11 cellular contexts compared by ENCODE assay signal in the genomic region with DNA sequence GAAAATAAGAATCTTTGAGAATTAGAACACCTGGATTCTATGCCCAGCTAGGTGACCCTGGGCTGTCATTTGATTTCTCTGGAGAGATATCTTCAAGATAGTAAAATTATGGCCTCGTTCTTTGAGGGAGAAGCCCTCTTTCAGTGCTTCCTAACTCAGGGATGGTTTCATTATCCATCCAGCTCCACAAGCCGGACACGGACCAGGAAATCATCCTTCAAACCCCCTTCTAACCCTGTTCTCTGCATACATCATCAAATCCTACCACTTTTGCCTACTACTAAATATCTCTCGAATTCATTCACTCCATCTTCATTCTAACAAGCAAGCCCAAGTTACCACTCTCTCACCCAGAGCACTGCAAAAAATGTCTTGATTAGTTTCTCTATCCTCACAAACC. TPM values are rescaled to one million over a fixed set of nuclear protein-coding genes. Genes with fewer than 3 reads are reported as not detected.
DNase-seq lines count a peak whose midpoint lies in the region; ATAC-seq and TF ChIP-seq lines count a peak whose summit lies in the region.
"Had no signal": no experiment of that assay in that cellular context is flagged by ENCODE, and none has a peak within 500 bp of the region (broad histone marks: within the 10 kb centered on the region; RNA-seq: fewer than 3 reads in every experiment).

No MANE protein-coding gene starts in this region.

- H3K27me3 ChIP-seq in PC-3 (ENCODE audit: low read length) (no peaks in the 10 kb centered on the region), ectodermal cell (ENCODE audit: control insufficient read depth, insufficient read depth, low read length, poor library complexity, severe bottlenecking) (no peaks in the 10 kb centered on the region), psoas muscle (ENCODE audit: insufficient read depth in 3 of 3, low read length in 2 of 3) (no peaks in the 10 kb centered on the region)

- ATAC-seq in PC-3 (no peak), psoas muscle (no peak)

- H3K27ac ChIP-seq in PC-3 (ENCODE audit: low read length) (peak overlapping the region; percentile 93), ectodermal cell (ENCODE audit: insufficient read depth, low read depth, low read length, poor library complexity, severe bottlenecking) (peak overlapping the region; percentile 2), psoas muscle (peak overlapping the region; percentile 58), coronary artery (peak overlapping the region in 1 of 2 donors; percentile 49)
- H3K27ac ChIP-seq: 22Rv1 had no signal

- H2AFZ ChIP-seq in PC-3 (ENCODE audit: low read length), result peak overlapping the region; percentile 49; the same call in 1 of the 2 replicates

- H3K4me1 Mint-ChIP-seq in T-helper 1 cell treated with Interleukin-12 subunit alpha and Interleukin-12 subunit beta and Interleukin-4 antibody, amounts not matched to agents 30 μg/mL and 1 μg/mL, for 36 hours (ENCODE audit: low read depth), result peaks cover 38% of the 10 kb centered on the region

- H3K9me3 ChIP-seq in PC-3 (ENCODE audit: low read length) (no peaks in the 10 kb centered on the region), ectodermal cell (ENCODE audit: control insufficient read depth, low read length) (no peaks in the 10 kb centered on the region), psoas muscle (no peaks in the 10 kb centered on the region)

- no peaks in the 10 kb centered on the region for H4K20me1 ChIP-seq in PC-3 (ENCODE audit: low read length)

- H3K27me3 Mint-ChIP-seq in T-helper 1 cell treated with Interleukin-12 subunit alpha and Interleukin-12 subunit beta and Interleukin-4 antibody, amounts not matched to agents 30 μg/mL and 1 μg/mL, for 36 hours (ENCODE audit: low read depth), result no peaks in the 10 kb centered on the region

- H3K36me3 ChIP-seq in PC-3 (ENCODE audit: low read depth, low read length) (no peaks in the 10 kb centered on the region), ectodermal cell (ENCODE audit: control insufficient read depth, insufficient read depth, low read length) (no peaks in the 10 kb centered on the region), psoas muscle (ENCODE audit: insufficient read depth in 1 of 2, low read depth in 1 of 2) (no peaks in the 10 kb centered on the region)

- DNase-seq in T-helper 1 cell, result no peak
- no peak for DNase-seq in PC-3
- DNase-seq in psoas muscle, result no peak
- DNase-seq in HPDE6-E6E7 (ENCODE audit: extremely low spot score), result no peak
- DNase-seq in pons (ENCODE audit: low spot score), result no peak
- no peak for DNase-seq in coronary artery (ENCODE audit: low spot score)
- DNase-seq: cerebellar nuclear complex, NCI-H2171 had no signal

- no peaks in the 10 kb centered on the region for H3K9me3 Mint-ChIP-seq in T-helper 1 cell treated with Interleukin-12 subunit alpha and Interleukin-12 subunit beta and Interleukin-4 antibody, amounts not matched to agents 30 μg/mL and 1 μg/mL, for 36 hours

- H3K79me2 ChIP-seq in PC-3 (ENCODE audit: low read length), result peaks cover 33% of the 10 kb centered on the region

- peaks cover 12% of the 10 kb centered on the region for H3K36me3 Mint-ChIP-seq in T-helper 1 cell treated with Interleukin-12 subunit alpha and Interleukin-12 subunit beta and Interleukin-4 antibody, amounts not matched to agents 30 μg/mL and 1 μg/mL, for 36 hours (ENCODE audit: low read depth)

- intact Hi-C loops in PC-3 (cut with micrococcal nuclease), result no loop called here
- intact Hi-C loops in psoas muscle (cut with DNase I), result no loop called here

- WGBS in ectodermal cell, 2 experiments, result 93 to 94% methylated on average over 4 of the region's 4 CpGs
- 80 to 91% (median 85%) methylated on average over 4 of the region's 4 CpGs for WGBS in psoas muscle, 3 donors

- BruUV-seq in PC-3 (replicated peaks; lab: Mats Ljungman, UMichigan), result TSS peak; percentile 11

- H3K4me1 ChIP-seq in PC-3 (ENCODE audit: insufficient read depth, low read length) (peaks cover 28% of the 10 kb centered on the region), ectodermal cell (ENCODE audit: control insufficient read depth, insufficient read depth, low read length) (peaks cover 73% of the 10 kb centered on the region), psoas muscle (peaks cover 43% of the 10 kb centered on the region)

- H3K4me3 Mint-ChIP-seq in T-helper 1 cell treated with Interleukin-12 subunit alpha and Interleukin-12 subunit beta and Interleukin-4 antibody, amounts not matched to agents 30 μg/mL and 1 μg/mL, for 36 hours, result no peak overlapping the region

- peak overlapping the region; percentile 84 for H3K4me2 ChIP-seq in PC-3 (ENCODE audit: low read length)

- H3K9me2 ChIP-seq in PC-3 (replicated peaks; ENCODE audit: low read length), result no peaks in the 10 kb centered on the region

- H3K9ac ChIP-seq in PC-3 (ENCODE audit: low read length), result peak overlapping the region; percentile 57

- CTCF ChIA-PET in PC-3 (lab: Charles Lee), result no interaction called here

- POLR2A ChIA-PET in PC-3 (lab: Charles Lee; ENCODE audit: unreplicated experiment), result no interaction called here

- no peak for TF ChIP-seq CTCF in PC-3 (conservative IDR thresholded peaks at IDR 0.05; ENCODE audit: low read depth, low read length)
- no peak for TF ChIP-seq CTCF in psoas muscle (IDR thresholded peaks at IDR 0.05)
- no peak for TF ChIP-seq CTCF in coronary artery (IDR thresholded peaks at IDR 0.05)

- H3K4me3 ChIP-seq in PC-3 (ENCODE audit: low read length), result peak overlapping the region; percentile 35; the same call in 1 of the 2 replicates
- H3K4me3 ChIP-seq in ectodermal cell (ENCODE audit: insufficient read depth, low read depth, low read length), result no peak overlapping the region
- H3K4me3 ChIP-seq in psoas muscle, result no peak overlapping the region
- no peak overlapping the region for H3K4me3 ChIP-seq in coronary artery

- no peaks in the 10 kb centered on the region for H3F3A ChIP-seq in PC-3 (ENCODE audit: low read length, unreplicated experiment)

- H3K27ac Mint-ChIP-seq in T-helper 1 cell treated with Interleukin-12 subunit alpha and Interleukin-12 subunit beta and Interleukin-4 antibody, amounts not matched to agents 30 μg/mL and 1 μg/mL, for 36 hours, result peak overlapping the region; percentile 9

RNA-seq across cellular contexts. Expression of gene MAPKAP1, which starts 57.2 kb away (rescaled TPM):
- total RNA-seq in PC-3 (2014; rRNA removed), result 128 and 146 TPM in 2 replicates
- 75.0 TPM for polyA plus RNA-seq in ectodermal cell (2013, experiment 1 of 4)
- 59.8 TPM for polyA plus RNA-seq in ectodermal cell (2013, experiment 2 of 4)
- 46.1 TPM for polyA plus RNA-seq in ectodermal cell (2013, experiment 3 of 4)
- 52.4 TPM for polyA plus RNA-seq in ectodermal cell (2013, experiment 4 of 4)
- total RNA-seq in psoas muscle, result 100 to 1,000 TPM in 1 of 4 donors, 10 to 100 TPM in 3; 64.2 to 110 (median 89.9) TPM
- 100 to 1,000 TPM in 2 of 3 donors, 10 to 100 TPM in 1; 82.5 to 124 (median 119) TPM for polyA plus RNA-seq in psoas muscle
